1 cellular context compared by ENCODE assay signal in genomic region chr12:68331869-68332725, GRCh38.
TF ChIP-seq lines count a peak whose summit lies in the region.

TSS of gene MDM1 (minus strand) at chr12:68332362. CDS start at chr12:68332245, 117 bp downstream.

TF ChIP-seq in HepG2, 621 proteins besides CTCF, POLR2A, EP300 and RAD21 (continued from another document and continues in another):
- TF ChIP-seq ZNF574 (CRISPR knock-in tag; IDR thresholded peaks at IDR 0.05) (peak; percentile 23; the same call in 1 of the 2 replicates), ZNF24 (IDR thresholded peaks at IDR 0.05) (no peak), ZNF616 (CRISPR knock-in tag; IDR thresholded peaks at IDR 0.05; ENCODE audit: low read depth) (no peak), ZNF441 (CRISPR knock-in tag; IDR thresholded peaks at IDR 0.05; ENCODE audit: borderline replicate concordance) (0 out of 2 replicates have a peak, but pooled peaks have one; percentile 13), REL (CRISPR knock-in tag; conservative IDR thresholded peaks at IDR 0.05) (no peak), HDAC1 (CRISPR knock-in tag; IDR thresholded peaks at IDR 0.05) (peak; percentile 59), SOX6 (IDR thresholded peaks at IDR 0.05) (no peak), SOX6 (CRISPR knock-in tag; IDR thresholded peaks at IDR 0.05) (peak; percentile 35; the same call in 1 of the 2 replicates), MED1 (CRISPR knock-in tag; IDR thresholded peaks at IDR 0.05) (no peak), TBX3 (IDR thresholded peaks at IDR 0.05; ENCODE audit: borderline replicate concordance) (no peak), ZNF101 (CRISPR knock-in tag; IDR thresholded peaks at IDR 0.05; ENCODE audit: borderline replicate concordance, low read depth) (no peak), MAFG (CRISPR knock-in tag; IDR thresholded peaks at IDR 0.05) (no peak), MXD4 (CRISPR knock-in tag; IDR thresholded peaks at IDR 0.05) (no peak; the same call in 1 of the 2 replicates), ZNF720 (CRISPR knock-in tag; IDR thresholded peaks at IDR 0.05) (no peak), SETDB1 (CRISPR knock-in tag; IDR thresholded peaks at IDR 0.05; ENCODE audit: borderline replicate concordance) (peak; percentile 36; the same call in 1 of the 2 replicates), KDM5B (CRISPR knock-in tag; IDR thresholded peaks at IDR 0.05; ENCODE audit: borderline replicate concordance) (peak; percentile 70; the same call in 1 of the 2 replicates), ARNT2 (CRISPR knock-in tag; IDR thresholded peaks at IDR 0.05; ENCODE audit: low read depth) (no peak; the same call in 1 of the 2 replicates), ISL2 (CRISPR knock-in tag; IDR thresholded peaks at IDR 0.05) (peak; percentile 36; the same call in 1 of the 2 replicates), MTF2 (CRISPR knock-in tag; IDR thresholded peaks at IDR 0.05; ENCODE audit: borderline replicate concordance) (no peak), ZFP41 (CRISPR knock-in tag; IDR thresholded peaks at IDR 0.05; ENCODE audit: borderline replicate concordance) (no peak), ZNF766 (CRISPR knock-in tag; IDR thresholded peaks at IDR 0.05; ENCODE audit: borderline replicate concordance) (no peak), SP4 (CRISPR knock-in tag; IDR thresholded peaks at IDR 0.05) (peak; percentile 88), PBX3 (CRISPR knock-in tag; IDR thresholded peaks at IDR 0.05; ENCODE audit: borderline replicate concordance) (no peak), ZNF607 (CRISPR knock-in tag; IDR thresholded peaks at IDR 0.05; ENCODE audit: borderline replicate concordance) (no peak), RBM39 (IDR thresholded peaks at IDR 0.05; ENCODE audit: low read depth, low read length, poor library complexity, severe bottlenecking) (no peak), HNRNPLL (IDR thresholded peaks at IDR 0.05; ENCODE audit: low read depth, low read length, poor library complexity, severe bottlenecking) (peak; percentile 66), GMEB2 (CRISPR knock-in tag; IDR thresholded peaks at IDR 0.05; ENCODE audit: low read depth) (no peak), GLI4 (CRISPR knock-in tag; IDR thresholded peaks at IDR 0.05; ENCODE audit: borderline replicate concordance) (no peak), ZNF317 (CRISPR knock-in tag; IDR thresholded peaks at IDR 0.05) (peak; percentile 38; the same call in 1 of the 2 replicates), HMGXB4 (CRISPR knock-in tag; IDR thresholded peaks at IDR 0.05; ENCODE audit: borderline replicate concordance in 1 of 2, low read depth in 1 of 2) (no peak), ELF4 (CRISPR knock-in tag; IDR thresholded peaks at IDR 0.05; ENCODE audit: borderline replicate concordance) (0 out of 2 replicates have a peak, but pooled peaks have one; percentile 29), ADNP (CRISPR knock-in tag; IDR thresholded peaks at IDR 0.05) (no peak), ZNF780A (CRISPR knock-in tag; IDR thresholded peaks at IDR 0.05) (no peak), ZNF503 (CRISPR knock-in tag; IDR thresholded peaks at IDR 0.05) (no peak), ZNF878 (CRISPR knock-in tag; IDR thresholded peaks at IDR 0.05) (no peak), PCBP1 (IDR thresholded peaks at IDR 0.05; ENCODE audit: borderline replicate concordance, low read depth, low read length) (0 out of 2 replicates have a peak, but pooled peaks have one; percentile 43), ZNF749 (CRISPR knock-in tag; IDR thresholded peaks at IDR 0.05; ENCODE audit: borderline replicate concordance) (no peak), SIN3B (IDR thresholded peaks at IDR 0.05; ENCODE audit: low read length) (no peak), ZNF180 (CRISPR knock-in tag; IDR thresholded peaks at IDR 0.05; ENCODE audit: borderline replicate concordance, low read depth) (no peak), DRAP1 (CRISPR knock-in tag; IDR thresholded peaks at IDR 0.05) (peak; percentile 62; the same call in 1 of the 2 replicates), FOXK1 (CRISPR knock-in tag; IDR thresholded peaks at IDR 0.05; ENCODE audit: borderline replicate concordance, low read depth) (peak; percentile 25; the same call in 1 of the 2 replicates), ZFP36 (IDR thresholded peaks at IDR 0.05; ENCODE audit: borderline replicate concordance, low read depth, low read length, partially characterized antibody) (no peak), ZNF776 (CRISPR knock-in tag; IDR thresholded peaks at IDR 0.05) (0 out of 2 replicates have a peak, but pooled peaks have one; percentile 54), ZBTB2 (CRISPR knock-in tag; IDR thresholded peaks at IDR 0.05; ENCODE audit: low read depth) (no peak), ZBTB7A (CRISPR knock-in tag; IDR thresholded peaks at IDR 0.05) (0 out of 2 replicates have a peak, but pooled peaks have one; percentile 25), TP53 (CRISPR knock-in tag; conservative IDR thresholded peaks at IDR 0.05) (no peak), LRRFIP1 (CRISPR knock-in tag; conservative IDR thresholded peaks at IDR 0.05) (no peak), CCAR2 (optimal IDR thresholded peaks at IDR 0.05; ENCODE audit: low read depth, low read length) (no peak), TRIM24 (CRISPR knock-in tag; IDR thresholded peaks at IDR 0.05) (no peak), THAP8 (CRISPR knock-in tag; IDR thresholded peaks at IDR 0.05; ENCODE audit: borderline replicate concordance) (no peak), DMTF1 (CRISPR knock-in tag; IDR thresholded peaks at IDR 0.05) (no peak), SUZ12 (IDR thresholded peaks at IDR 0.05; ENCODE audit: low read depth, low read length) (no peak)
